ENCODE assay signal across 8 cellular contexts in genomic region chr9:3732077-3733038, GRCh38.
A peak's percentile ranks its signal among the peaks of the same experiment; 100 is the strongest.
DNase-seq lines count a peak whose midpoint lies in the region; ATAC-seq, FAIRE-seq and TF ChIP-seq lines count a peak whose summit lies in the region.

No MANE protein-coding gene starts in this region.

- H3K9me3 Mint-ChIP-seq in brain = peaks cover 0 to 3% (median 0%) of the 10 kb centered on the region in 5 experiments

- H3K27me3 Mint-ChIP-seq in brain = peaks cover 8% of the 10 kb centered on the region

- peak; percentile 87 for ATAC-seq in HG02678 (IDR thresholded peaks at IDR 0.05; ENCODE audit: unreplicated experiment)

- H3K27ac Mint-ChIP-seq in brain = peak overlapping the region in 4 of 5 experiments; percentile 48 to 90 (median 88)

- no peaks in the 10 kb centered on the region for H3K36me3 Mint-ChIP-seq in brain

- no peaks in the 10 kb centered on the region for H3K9me3 ChIP-seq in small intestine (ENCODE audit: control insufficient read depth, low read depth)

- DNase-seq in AG08395 (ENCODE audit: low spot score) = peak; percentile 83
- DNase-seq in GM12892 (ENCODE audit: insufficient read length) = peak; percentile 7
- peak; percentile 79 for DNase-seq in MV-4-11 (lab: John Stamatoyannopoulos, UW)
- DNase-seq in SHP77 treated with DMSO at 0.1 percent for 48 hours (lab: John Stamatoyannopoulos, UW) = peak; percentile 60
- peak; percentile 74 for DNase-seq in iPS-NIHi7 (ENCODE audit: extremely low spot score)
- DNase-seq in small intestine = peak; percentile 81

- TF ChIP-seq POLR2A in GM12892 (IDR thresholded peaks at IDR 0.05; ENCODE audit: low read depth, low read length) = no peak

- peaks cover 25% of the 10 kb centered on the region for H3K4me1 Mint-ChIP-seq in brain

- H3K27me3 ChIP-seq in small intestine (ENCODE audit: control insufficient read depth in 2 of 2, insufficient read depth in 2 of 2, low read length in 2 of 2) = no peaks in the 10 kb centered on the region

- no peaks in the 10 kb centered on the region for H3K4me1 ChIP-seq in small intestine (ENCODE audit: control insufficient read depth in 2 of 2, insufficient read depth in 1 of 2, low read depth in 1 of 2, low read length in 1 of 2)

- 37 to 41% (median 39%) methylated on average over 7 of the region's 7 CpGs for WGBS in small intestine, 3 donors

- no peak overlapping the region for H3K4me3 ChIP-seq in small intestine (ENCODE audit: low read depth in 1 of 2, low read length in 2 of 2)

- H3K27ac ChIP-seq in small intestine (ENCODE audit: low read depth in 1 of 2, low read length in 1 of 2) = no peak overlapping the region

- peak; percentile 76 to 81 for TF ChIP-seq CTCF in brain (conservative IDR thresholded peaks at IDR 0.05)

- FAIRE-seq in GM12892 (lab: Jason Lieb, UNC) = peak; percentile 79
- FAIRE-seq in small intestine (lab: Jason Lieb, UNC) = no peak

- peak overlapping the region in 4 of 5 experiments; percentile 20 to 44 (median 35) for H3K4me3 Mint-ChIP-seq in brain

- no peaks in the 10 kb centered on the region for H3K36me3 ChIP-seq in small intestine (ENCODE audit: control insufficient read depth in 2 of 2, insufficient read depth in 2 of 2, low read length in 2 of 2)

Comparison
In these comparisons a context has a peak if more than half of its experiments do, and no peak if none do; other contexts are left out.
1. DNase-seq: peak in every context shown above with its lines; median percentile 83 in AG08395; 81 in small intestine; 79 in MV-4-11; 74 in iPS-NIHi7; 60 in SHP77 treated with DMSO at 0.1 percent for 48 hours; 7 in GM12892.